Comparison of ENCODE assay signal across 8 cellular contexts in the genomic region with DNA sequence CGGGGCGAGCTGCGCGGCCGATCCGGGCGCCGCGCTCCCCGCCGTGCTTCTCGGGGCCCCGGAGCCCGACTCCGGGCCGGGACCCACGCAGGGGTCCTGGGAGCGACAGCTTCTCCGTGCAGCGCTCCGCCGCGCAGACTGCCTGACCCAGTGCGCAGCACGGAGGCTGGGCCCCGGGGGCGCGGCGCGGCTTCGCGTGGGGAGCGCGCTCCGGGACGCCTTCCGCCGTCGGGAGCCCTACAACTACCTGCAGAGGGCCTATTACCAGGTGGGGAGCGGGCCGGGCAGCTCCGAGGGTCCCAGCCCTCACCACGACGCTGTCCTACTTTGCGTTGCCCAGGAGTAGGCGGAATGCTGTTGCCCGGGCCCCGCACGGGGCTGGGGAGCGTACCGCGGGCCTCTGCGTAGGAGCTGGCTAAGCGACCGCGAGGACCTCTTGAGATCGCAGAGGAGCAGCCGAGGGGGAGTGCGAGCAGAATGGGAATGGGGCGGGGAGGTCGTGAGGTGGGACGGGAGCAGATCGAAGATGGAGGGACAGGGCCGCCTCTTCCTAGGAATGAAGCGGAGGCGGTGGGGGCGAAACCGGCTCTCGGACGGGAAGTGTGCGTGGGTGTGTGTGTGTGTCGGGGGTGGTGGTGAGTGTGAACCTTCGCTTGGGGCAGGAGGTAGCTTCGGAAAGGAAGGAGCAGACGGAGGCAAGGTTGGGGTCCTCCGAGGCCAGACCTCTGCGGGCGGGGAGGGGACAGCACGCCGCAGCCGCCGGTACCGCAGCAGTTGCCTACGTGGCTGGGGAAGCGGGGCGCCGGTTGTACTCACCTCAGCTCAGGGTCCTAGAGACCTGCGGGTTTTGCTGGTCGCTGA. TPM values are rescaled to one million over a fixed set of nuclear protein-coding genes. Genes with fewer than 3 reads are reported as not detected.
DNase-seq lines count a peak whose midpoint lies in the region; TF ChIP-seq lines count a peak whose summit lies in the region.

No MANE protein-coding gene starts in this region.

- no peak for TF ChIP-seq CTCF in GM20000 (IDR thresholded peaks at IDR 0.05; ENCODE audit: extremely low read depth, missing control alignments)
- TF ChIP-seq CTCF in glutamatergic neuron (IDR thresholded peaks at IDR 0.05; ENCODE audit: partially characterized antibody, unreplicated experiment), result peak; percentile 10
- no peak for TF ChIP-seq CTCF in parathyroid adenoma (IDR thresholded peaks at IDR 0.05)

- peak overlapping the region; percentile 94 for H3K9ac ChIP-seq in NT2/D1 (ENCODE audit: insufficient read length, low read depth)
- peak overlapping the region; percentile 96 for H3K9ac ChIP-seq in parathyroid adenoma

- no peak overlapping the region for H3K27ac Mint-ChIP-seq in activated naive CD4-positive, alpha-beta T cell treated with anti-CD3 and anti-CD28 coated beads, Interleukin-2, amount 10 ng/mL, durations not matched to agents 7 days and 5 days
- H3K27ac Mint-ChIP-seq in glutamatergic neuron (ENCODE audit: unreplicated experiment), result peak overlapping the region; percentile 97

- H3K79me2 ChIP-seq in parathyroid adenoma, result no peaks in the 10 kb centered on the region

- peak overlapping the region; percentile 93 for H3K4me3 ChIP-seq in NT2/D1 (ENCODE audit: insufficient read length, low read depth)
- H3K4me3 ChIP-seq in parathyroid adenoma (ENCODE audit: low read depth, low read length), result peak overlapping the region; percentile 83

- H3K27me3 Mint-ChIP-seq in activated naive CD4-positive, alpha-beta T cell treated with anti-CD3 and anti-CD28 coated beads, Interleukin-2, amount 10 ng/mL, durations not matched to agents 7 days and 5 days, result peaks cover 91% of the 10 kb centered on the region
- H3K27me3 Mint-ChIP-seq in glutamatergic neuron (ENCODE audit: unreplicated experiment), result peaks cover 31% of the 10 kb centered on the region

- no peaks in the 10 kb centered on the region for H3K27me3 ChIP-seq in NT2/D1 (ENCODE audit: insufficient read depth, insufficient read length)
- no peaks in the 10 kb centered on the region for H3K27me3 ChIP-seq in parathyroid adenoma (ENCODE audit: control insufficient read depth, insufficient read depth, low read length)

- peak overlapping the region; percentile 95 for H2AFZ ChIP-seq in parathyroid adenoma

- H3K9me3 Mint-ChIP-seq in activated naive CD4-positive, alpha-beta T cell treated with anti-CD3 and anti-CD28 coated beads, Interleukin-2, amount 10 ng/mL, durations not matched to agents 7 days and 5 days, result no peaks in the 10 kb centered on the region
- H3K9me3 Mint-ChIP-seq in glutamatergic neuron (ENCODE audit: unreplicated experiment), result peaks cover 28% of the 10 kb centered on the region

- H3K4me3 Mint-ChIP-seq in activated naive CD4-positive, alpha-beta T cell treated with anti-CD3 and anti-CD28 coated beads, Interleukin-2, amount 10 ng/mL, durations not matched to agents 7 days and 5 days, result peak overlapping the region; percentile 71
- H3K4me3 Mint-ChIP-seq in glutamatergic neuron (ENCODE audit: unreplicated experiment), result peak overlapping the region; percentile 98

- H3K4me1 Mint-ChIP-seq in activated naive CD4-positive, alpha-beta T cell treated with anti-CD3 and anti-CD28 coated beads, Interleukin-2, amount 10 ng/mL, durations not matched to agents 7 days and 5 days, result peaks cover 25% of the 10 kb centered on the region
- H3K4me1 Mint-ChIP-seq in glutamatergic neuron (ENCODE audit: low read depth, unreplicated experiment), result peaks cover 38% of the 10 kb centered on the region

- H3K27ac ChIP-seq in parathyroid adenoma, result peak overlapping the region; percentile 77

- peak overlapping the region; percentile 99 for H3K4me2 ChIP-seq in parathyroid adenoma (ENCODE audit: low read length)

- CTCF ChIA-PET in activated naive CD4-positive, alpha-beta T cell treated with anti-CD3 and anti-CD28 coated beads, Interleukin-2, amount 10 ng/mL, durations not matched to agents 7 days and 5 days (lab: Charles Lee), result interaction anchor here (0.8 to 1.7 kb wide), 10 partner anchors 8 to 207 kb away, joined by 3 to 7 read pairs (median 4); partner anchors contain the start of genes MLF2 and SPSB2

- DNase-seq in GM20000 (ENCODE audit: low spot score), result peak; percentile 68
- DNase-seq in NT2/D1 (ENCODE audit: low read depth, low spot score), result peak; percentile 80
- DNase-seq in activated naive CD4-positive, alpha-beta T cell treated with anti-CD3 and anti-CD28 coated beads, Interleukin-2, amount 10 ng/mL, durations not matched to agents 7 days and 5 days, result peak; percentile 45
- peak; percentile 75 for DNase-seq in glutamatergic neuron
- no peak for DNase-seq in GOT3 (lab: John Stamatoyannopoulos, UW)
- DNase-seq in OCI-M2 (lab: John Stamatoyannopoulos, UW; ENCODE audit: unreplicated experiment), result no peak
- no peak for DNase-seq in NOMO-1 treated with dmso at 0.1 percent for 144 hours (lab: John Stamatoyannopoulos, UW; ENCODE audit: unreplicated experiment)

- peaks cover 65% of the 10 kb centered on the region for H3K36me3 ChIP-seq in NT2/D1 (ENCODE audit: insufficient read depth, insufficient read length, low read length)
- no peaks in the 10 kb centered on the region for H3K36me3 ChIP-seq in parathyroid adenoma (ENCODE audit: control insufficient read depth, insufficient read depth, low read length)

- H3K9me3 ChIP-seq in NT2/D1 (ENCODE audit: insufficient read depth, low read length) (no peaks in the 10 kb centered on the region), parathyroid adenoma (ENCODE audit: control insufficient read depth, low read length) (no peaks in the 10 kb centered on the region)

- no peaks in the 10 kb centered on the region for H3K36me3 Mint-ChIP-seq in activated naive CD4-positive, alpha-beta T cell treated with anti-CD3 and anti-CD28 coated beads, Interleukin-2, amount 10 ng/mL, durations not matched to agents 7 days and 5 days
- H3K36me3 Mint-ChIP-seq in glutamatergic neuron (ENCODE audit: unreplicated experiment), result peaks cover 12% of the 10 kb centered on the region

- H3K4me1 ChIP-seq in NT2/D1 (ENCODE audit: insufficient read depth, insufficient read length) (peaks cover 48% of the 10 kb centered on the region), parathyroid adenoma (peaks cover 13% of the 10 kb centered on the region)

RNA-seq across cellular contexts. Expression of gene P3H3, which starts 0.7 kb away (rescaled TPM):
- 58.4 TPM for total RNA-seq in glutamatergic neuron (ENCODE audit: unreplicated experiment)

RNA-seq across cellular contexts. Expression of gene GPR162, which starts 7.3 kb away (rescaled TPM):
- total RNA-seq in glutamatergic neuron (ENCODE audit: unreplicated experiment), result 145 TPM

RNA-seq across cellular contexts. Expression of gene GNB3, which starts 11.8 kb away (rescaled TPM):
- total RNA-seq in glutamatergic neuron (ENCODE audit: unreplicated experiment), result 45.7 TPM

RNA-seq across cellular contexts. Expression of gene CDCA3, which starts 22.2 kb away (rescaled TPM):
- 5.2 TPM for total RNA-seq in glutamatergic neuron (ENCODE audit: unreplicated experiment)

RNA-seq across cellular contexts. Expression of gene USP5, which starts 23.0 kb away (rescaled TPM):
- 141 TPM for total RNA-seq in glutamatergic neuron (ENCODE audit: unreplicated experiment)

Comparison
In these comparisons a context has a peak if more than half of its experiments do, and no peak if none do; other contexts are left out.
1. DNase-seq: peak in GM20000 (single experiment), NT2/D1 (single experiment), activated naive CD4-positive, alpha-beta T cell treated with anti-CD3 and anti-CD28 coated beads, Interleukin-2, amount 10 ng/mL, durations not matched to agents 7 days and 5 days (single experiment) and glutamatergic neuron (single experiment); none in GOT3 (single experiment), OCI-M2 (single experiment) and NOMO-1 treated with dmso at 0.1 percent for 144 hours (single experiment).